17 cellular contexts compared by ENCODE assay signal in genomic region chr21:44836349-44836665, GRCh38.
"Had no signal": no experiment of that assay in that cellular context is flagged by ENCODE, and none has a peak within 500 bp of the region (broad histone marks: within the 10 kb centered on the region; RNA-seq: fewer than 3 reads in every experiment).

No MANE protein-coding gene starts in this region.

- H3K9me3 Mint-ChIP-seq: activated naive CD8-positive, alpha-beta T cell treated with anti-CD3 and anti-CD28 coated beads, Interleukin-2, amount 50 U/mL, for 24 hours; activated T-helper 17 cell treated with anti-CD3 and anti-CD28 coated beads, Interleukin-2, amount 50 U/mL, for 72 hours; effector memory CD8-positive, alpha-beta T cell; immature natural killer cell; neural progenitor cell; T-helper 2 cell treated with Interferon-gamma antibody and Interleukin-4, amounts not matched to agents 5 μg/mL and 100 μg/mL, for 36 hours had no signal

- H3K4me2 ChIP-seq: neural progenitor cell had no signal

- H3K4me1 Mint-ChIP-seq: activated T-helper 17 cell treated with anti-CD3 and anti-CD28 coated beads, Interleukin-2, amount 50 U/mL, for 72 hours had no signal

- ATAC-seq: activated naive CD8-positive, alpha-beta T cell treated with anti-CD3 and anti-CD28 coated beads, Interleukin-2, amount 50 U/mL, for 24 hours; activated T-helper 17 cell treated with anti-CD3 and anti-CD28 coated beads, Interleukin-2, amount 50 U/mL, for 72 hours; effector memory CD8-positive, alpha-beta T cell had no signal

- H3K4me3 Mint-ChIP-seq: activated naive CD8-positive, alpha-beta T cell treated with anti-CD3 and anti-CD28 coated beads, Interleukin-2, amount 50 U/mL, for 24 hours; activated T-helper 17 cell treated with anti-CD3 and anti-CD28 coated beads, Interleukin-2, amount 50 U/mL, for 72 hours; effector memory CD8-positive, alpha-beta T cell; immature natural killer cell; neural progenitor cell; T-helper 2 cell treated with Interferon-gamma antibody and Interleukin-4, amounts not matched to agents 5 μg/mL and 100 μg/mL, for 36 hours had no signal

- H3K27me3 ChIP-seq: heart left ventricle, neural progenitor cell, suprapubic skin had no signal

- H3K9me3 ChIP-seq: heart left ventricle, suprapubic skin had no signal

- H3K4me3 ChIP-seq: heart left ventricle, neural progenitor cell, skin epidermis, suprapubic skin had no signal

- H3K4me1 ChIP-seq: neural progenitor cell had no signal

- H3K36me3 ChIP-seq: heart left ventricle, neural progenitor cell, suprapubic skin had no signal

- H2AFZ ChIP-seq: neural progenitor cell had no signal

- H3K9ac ChIP-seq: neural progenitor cell had no signal

- H3K27ac Mint-ChIP-seq: activated naive CD8-positive, alpha-beta T cell treated with anti-CD3 and anti-CD28 coated beads, Interleukin-2, amount 50 U/mL, for 24 hours; activated T-helper 17 cell treated with anti-CD3 and anti-CD28 coated beads, Interleukin-2, amount 50 U/mL, for 72 hours; effector memory CD8-positive, alpha-beta T cell; immature natural killer cell; neural progenitor cell; T-helper 2 cell treated with Interferon-gamma antibody and Interleukin-4, amounts not matched to agents 5 μg/mL and 100 μg/mL, for 36 hours had no signal

- H3K27ac ChIP-seq: heart left ventricle, neural progenitor cell, skin epidermis, suprapubic skin had no signal

- H3K36me3 Mint-ChIP-seq: immature natural killer cell, neural progenitor cell had no signal

- DNase-seq: activated CD4-positive, alpha-beta T cell treated with anti-CD3 and anti-CD28 coated beads, Interleukin-2, amount 50 U/mL, for 4 hours; activated CD4-positive, CD25-positive, alpha-beta regulatory T cell treated with anti-CD3 and anti-CD28 coated beads, Interleukin-2, amount 50 U/mL, for 72 hours; activated naive CD4-positive, alpha-beta T cell treated with Interleukin-2 at 50 U/mL for 16 hours; activated naive CD8-positive, alpha-beta T cell treated with anti-CD3 and anti-CD28 coated beads, Interleukin-2, amount 50 U/mL, for 24 hours; dermis blood vessel endothelial cell; effector memory CD8-positive, alpha-beta T cell; foreskin melanocyte; immature natural killer cell; stimulated activated CD4-positive, alpha-beta T cell treated with anti-CD3 and anti-CD28 coated beads, Interleukin-15, amount 100 ng/mL, for 24 hours; stimulated activated CD4-positive, alpha-beta T cell treated with anti-CD3 and anti-CD28 coated beads, Interleukin-4, amount 100 ng/mL, for 1 hour; stimulated activated naive CD4-positive, alpha-beta T cell treated with Interleukin-2 at 50 U/mL for 16 hours had no signal

- H3K27me3 Mint-ChIP-seq: activated naive CD8-positive, alpha-beta T cell treated with anti-CD3 and anti-CD28 coated beads, Interleukin-2, amount 50 U/mL, for 24 hours; activated T-helper 17 cell treated with anti-CD3 and anti-CD28 coated beads, Interleukin-2, amount 50 U/mL, for 72 hours had no signal
